11 cellular contexts compared by ENCODE assay signal in genomic region chr15:69035205-69035917, GRCh38. TPM values are rescaled to one million over a fixed set of nuclear protein-coding genes. Genes with fewer than 3 reads are reported as not detected.
DNase-seq lines count a peak whose midpoint lies in the region; ATAC-seq and TF ChIP-seq lines count a peak whose summit lies in the region.
"Had no signal": no experiment of that assay in that cellular context is flagged by ENCODE, and none has a peak within 500 bp of the region (broad histone marks: within the 10 kb centered on the region; RNA-seq: fewer than 3 reads in every experiment).

No MANE protein-coding gene starts in this region.

- H3K4me1 ChIP-seq in A673 (ENCODE audit: insufficient read depth, low read length, poor library complexity, severe bottlenecking) (no peaks in the 10 kb centered on the region), H9 (ENCODE audit: insufficient read depth, low read length) (no peaks in the 10 kb centered on the region), esophagus muscularis mucosa (peaks cover 0 to 11% (median 8%) of the 10 kb centered on the region in 4 donors)

- no peak overlapping the region for H3K4me2 ChIP-seq in H9 (ENCODE audit: insufficient read depth, insufficient read length, low read length)

- POLR2A ChIA-PET in A673 (lab: Charles Lee; ENCODE audit: low non-redundant PET), result no interaction called here

- no peak overlapping the region for H2BK15ac ChIP-seq in H9 (ENCODE audit: low read depth, low read length)

- H2BK20ac ChIP-seq in H9 (ENCODE audit: low read depth, low read length, poor library complexity, severe bottlenecking), result no peak overlapping the region

- no peak overlapping the region for H3K4me3 Mint-ChIP-seq in H9

- in situ Hi-C loops in brain microvascular endothelial cell (cut with HindIII; ENCODE audit: low pct_ligation_motif_present, low sequenced_read_pairs), result no loop called here

- peaks cover 2 to 4% of the 10 kb centered on the region in 2 experiments; a peak in 1 of 4 replicates for H3K4me1 Mint-ChIP-seq in H9

- H3K4me3 ChIP-seq in A673 (ENCODE audit: low read depth, low read length, poor library complexity, severe bottlenecking), result no peak overlapping the region
- no peak overlapping the region for H3K4me3 ChIP-seq in brain microvascular endothelial cell (ENCODE audit: low read depth, low read length)
- no peak overlapping the region for H3K4me3 ChIP-seq in esophagus muscularis mucosa

- CTCF ChIA-PET in A673 (lab: Charles Lee), result interaction anchor here (0.6 to 0.8 kb wide), 2 partner anchors 110 to 159 kb away, joined by 4 to 5 read pairs; no protein-coding TSS in a partner anchor

- no peak overlapping the region for H3K9ac ChIP-seq in H9 (ENCODE audit: extremely low read depth, insufficient read length, low read length)

- H4K8ac ChIP-seq in H9 (replicated peaks; ENCODE audit: insufficient read length, low read depth, low read length), result no peak overlapping the region

- BruUV-seq in A673 (replicated peaks; lab: Mats Ljungman, UMichigan), result no TSS peak

- H3K56ac ChIP-seq in H9 (ENCODE audit: insufficient read length, low read depth, low read length), result no peak overlapping the region

- H3K79me1 ChIP-seq in H9 (ENCODE audit: insufficient read depth, low read depth, low read length, poor library complexity, severe bottlenecking), result no peaks in the 10 kb centered on the region

- no peak overlapping the region for H3K23ac ChIP-seq in H9 (ENCODE audit: insufficient read length, low read depth, low read length)

- H2BK12ac ChIP-seq in H9 (ENCODE audit: insufficient read length, low read depth, low read length), result no peak overlapping the region

- H3K14ac ChIP-seq in H9 (ENCODE audit: insufficient read depth, low read length), result no peak overlapping the region

- no peak overlapping the region for H2AFZ ChIP-seq in H9 (ENCODE audit: low read length)

- H4K5ac ChIP-seq in H9 (ENCODE audit: insufficient read length, low read depth, low read length), result no peak overlapping the region

- H4K20me1 ChIP-seq in H9 (ENCODE audit: control insufficient read depth, insufficient read depth, insufficient read length), result no peaks in the 10 kb centered on the region

- H3K36me3 Mint-ChIP-seq in H9 (ENCODE audit: insufficient read depth in 1 of 3, low read depth in 3 of 3), result peaks cover 0 to 2% (median 0%) of the 10 kb centered on the region in 3 experiments; a peak in 1 of 7 replicates

- H3K9me3 ChIP-seq in A673 (ENCODE audit: low read depth, low read length, poor library complexity, severe bottlenecking) (no peaks in the 10 kb centered on the region), H9 (ENCODE audit: control insufficient read depth, low read depth, low read length) (no peaks in the 10 kb centered on the region), esophagus muscularis mucosa (no peaks in the 10 kb centered on the region)

- WGBS in H9 (ENCODE audit: extremely low coverage, insufficient read length, low lambda C conversion rate), result no CpG with 5 or more reads among the region's 16 CpGs
- WGBS in esophagus muscularis mucosa, result 69% methylated on average over 10 of the region's 16 CpGs

- no peak overlapping the region for H2BK5ac ChIP-seq in H9 (ENCODE audit: insufficient read length, low read length)

- H3K4ac ChIP-seq in H9 (ENCODE audit: low read depth, low read length), result no peak overlapping the region

- DNase-seq in A673 (ENCODE audit: low spot score) (peak; percentile 38), H9 (peak; percentile 86), brain microvascular endothelial cell (no peak), left lobe of liver (ENCODE audit: low spot score) (no peak), NCI-H1048 (lab: John Stamatoyannopoulos, UW) (no peak), esophagus muscularis mucosa (ENCODE audit: extremely low spot score) (no peak)
- DNase-seq: activated CD4-positive, CD25-positive, alpha-beta regulatory T cell; NCI-H2171 treated with DMSO at 0.1 percent for 48 hours; retina had no signal

- no peaks in the 10 kb centered on the region for H3K36me3 ChIP-seq in A673 (ENCODE audit: insufficient read depth, low read length, poor library complexity, severe bottlenecking)
- H3K36me3 ChIP-seq in brain microvascular endothelial cell (replicated peaks), result no peaks in the 10 kb centered on the region
- no peaks in the 10 kb centered on the region for H3K36me3 ChIP-seq in esophagus muscularis mucosa

- peaks cover 3% of the 10 kb centered on the region for H3K23me2 ChIP-seq in H9 (ENCODE audit: insufficient read length, low read depth, low read length, poor library complexity, severe bottlenecking)

- intact Hi-C loops in A673 (cut with micrococcal nuclease; ENCODE audit: unreplicated experiment) (no loop called here), esophagus muscularis mucosa (cut with DNase I) (no loop called here)

- TF ChIP-seq EP300 in esophagus muscularis mucosa (IDR thresholded peaks at IDR 0.05), result no peak

- peak; percentile 56 for TF ChIP-seq CTCF in A673 (conservative IDR thresholded peaks at IDR 0.05; ENCODE audit: low read depth, low read length)
- TF ChIP-seq CTCF in H9 (conservative IDR thresholded peaks at IDR 0.05), result peak; percentile 74
- TF ChIP-seq CTCF in brain microvascular endothelial cell (IDR thresholded peaks at IDR 0.05; ENCODE audit: low read depth, low read length, missing control alignments), result peak; percentile 50
- no peak for TF ChIP-seq CTCF in esophagus muscularis mucosa (IDR thresholded peaks at IDR 0.05)

- H2AK5ac ChIP-seq in H9 (ENCODE audit: insufficient read length, low read length), result no peak overlapping the region

- H3K27ac Mint-ChIP-seq in H9, result no peak overlapping the region

- ATAC-seq in left lobe of liver (peak; percentile 77), HG03457 (IDR thresholded peaks at IDR 0.05; ENCODE audit: unreplicated experiment) (no peak), GM21717 (IDR thresholded peaks at IDR 0.05; ENCODE audit: unreplicated experiment) (no peak)

- no peaks in the 10 kb centered on the region for H3K9me3 Mint-ChIP-seq in H9

- H3K18ac ChIP-seq in H9 (ENCODE audit: insufficient read length, low read depth, low read length), result no peak overlapping the region

- no peak overlapping the region for H3T11ph ChIP-seq in H9 (ENCODE audit: low read length)

- no peaks in the 10 kb centered on the region for H3K79me2 ChIP-seq in H9 (ENCODE audit: insufficient read depth, low read length)

- H4K91ac ChIP-seq in H9 (ENCODE audit: insufficient read length, low read depth, low read length), result no peak overlapping the region

- TF ChIP-seq POLR2A in esophagus muscularis mucosa (IDR thresholded peaks at IDR 0.05; ENCODE audit: low read depth), result no peak

- no peak overlapping the region for H2BK120ac ChIP-seq in H9 (ENCODE audit: low read depth, low read length, poor library complexity, severe bottlenecking)

- H3K27me3 ChIP-seq in A673 (replicated peaks; ENCODE audit: insufficient read depth, low read depth, low read length, poor library complexity) (no peaks in the 10 kb centered on the region), H9 (ENCODE audit: insufficient read depth, low read length) (no peaks in the 10 kb centered on the region), brain microvascular endothelial cell (replicated peaks) (no peaks in the 10 kb centered on the region), esophagus muscularis mucosa (peaks cover 0 to 73% (median 8%) of the 10 kb centered on the region in 4 donors)

- H3K27ac ChIP-seq in A673 (ENCODE audit: low read depth, low read length, poor library complexity, severe bottlenecking) (no peak overlapping the region), H9 (ENCODE audit: insufficient read length, low read depth, low read length) (no peak overlapping the region), brain microvascular endothelial cell (no peak overlapping the region), esophagus muscularis mucosa (replicated peaks in 1 of 4) (no peak overlapping the region)

- peaks cover 43% of the 10 kb centered on the region for H3K27me3 Mint-ChIP-seq in H9 (ENCODE audit: low read depth)

RNA-seq across cellular contexts. Expression of gene NOX5, which starts 20.9 kb away (rescaled TPM):
- total RNA-seq in A673 (2021) (not detected in 2 replicates), H9 (2021) (0.04 TPM in 1 of 2 replicates, not detected in the other), left lobe of liver (0.13 TPM), esophagus muscularis mucosa (under 1 TPM; under 0.01 to 0.66 (median 0.34) TPM)

Comparison
In these comparisons a context has a peak if more than half of its experiments do, and no peak if none do; other contexts are left out.
1. DNase-seq: peak in A673 (single experiment) and H9 (single experiment); none in brain microvascular endothelial cell (single experiment), left lobe of liver (single experiment), NCI-H1048 (single experiment) and esophagus muscularis mucosa (single experiment).
2. CTCF ChIP-seq: peak in A673 (single experiment), H9 (single experiment) and brain microvascular endothelial cell (single experiment); none in esophagus muscularis mucosa (0 of 3).